In genomic region chr15:46137443-46137842, GRCh38 we compare ENCODE assay signal across 8 cellular contexts.
"Had no signal": no experiment of that assay in that cellular context is flagged by ENCODE, and none has a peak within 500 bp of the region (broad histone marks: within the 10 kb centered on the region; RNA-seq: fewer than 3 reads in every experiment).

No MANE protein-coding gene starts in this region.

- H3K4me2 ChIP-seq: GM23338 had no signal

- DNase-seq: H9, HCEC 1CT had no signal

- H3K4me3 Mint-ChIP-seq: GM23338, H9 had no signal

- H3K4me3 ChIP-seq: GM23338, K562 had no signal

- H3K27ac Mint-ChIP-seq: GM23338, H9 had no signal

- FAIRE-seq: H1, H54, HepG2, K562 had no signal

- H3K4me1 Mint-ChIP-seq: GM23338, H9 had no signal

- ATAC-seq: GM23338, HepG2, K562 had no signal

- H2AFZ ChIP-seq: GM23338 had no signal

- H3K27ac ChIP-seq: HL-60 had no signal
